ENCODE assay signal across 9 cellular contexts in genomic region chr22:29308791-29309262, GRCh38. TPM values are rescaled to one million over a fixed set of nuclear protein-coding genes. Genes with fewer than 3 reads are reported as not detected.
DNase-seq lines count a peak whose midpoint lies in the region; ATAC-seq and TF ChIP-seq lines count a peak whose summit lies in the region.
"Had no signal": no experiment of that assay in that cellular context is flagged by ENCODE, and none has a peak within 500 bp of the region (broad histone marks: within the 10 kb centered on the region; RNA-seq: fewer than 3 reads in every experiment).

No MANE protein-coding gene starts in this region.

- peak overlapping the region; percentile 51 to 72 (median 67) for H3K4me3 Mint-ChIP-seq in brain
- H3K4me3 Mint-ChIP-seq: stimulated activated naive CD8-positive, alpha-beta T cell treated with anti-CD3 and anti-CD28 coated beads, Interleukin-15, Interleukin-2, amounts not matched to agents 100 ng/mL and 50 ng/mL, for 24 hours had no signal

- TF ChIP-seq CTCF in BJ (IDR thresholded peaks at IDR 0.05; ENCODE audit: insufficient read depth, low read depth, low read length) = no peak
- TF ChIP-seq CTCF in brain (conservative IDR thresholded peaks at IDR 0.05) = no peak
- no peak for TF ChIP-seq CTCF in MM.1S (IDR thresholded peaks at IDR 0.05; ENCODE audit: low read length)

- H3K27ac ChIP-seq in mucosa of rectum (ENCODE audit: low read depth in 2 of 2, low read length in 2 of 2) = peak overlapping the region; percentile 32 to 34
- no peak overlapping the region for H3K27ac ChIP-seq in MM.1S (ENCODE audit: low read length)

- H3K9me3 Mint-ChIP-seq in brain = no peaks in the 10 kb centered on the region
- H3K9me3 Mint-ChIP-seq: stimulated activated naive CD8-positive, alpha-beta T cell treated with anti-CD3 and anti-CD28 coated beads, Interleukin-15, Interleukin-2, amounts not matched to agents 100 ng/mL and 50 ng/mL, for 24 hours had no signal

- no peaks in the 10 kb centered on the region for H3F3A ChIP-seq in MM.1S (ENCODE audit: insufficient read depth, low read length)

- H4K20me1 ChIP-seq in MM.1S (ENCODE audit: insufficient read depth, low read length) = no peaks in the 10 kb centered on the region

- in situ Hi-C loops in KBM-7 (cut with MboI; ENCODE audit: low pct_unique_long_range_greater_than_20kb, low sequenced_read_pairs) = no loop called here

- no peaks in the 10 kb centered on the region for H3K36me3 Mint-ChIP-seq in brain

- H3K27me3 ChIP-seq in BJ (ENCODE audit: control insufficient read depth, insufficient read depth, low read length) (peaks cover 3% of the 10 kb centered on the region), mucosa of rectum (ENCODE audit: control insufficient read depth in 2 of 2, insufficient read depth in 2 of 2, low read length in 2 of 2) (peaks cover 0 to 4% of the 10 kb centered on the region in 2 donors), MM.1S (replicated peaks; ENCODE audit: insufficient read depth, low read length) (peaks cover 25% of the 10 kb centered on the region)

- DNase-seq in BJ (ENCODE audit: low read depth) (no peak), KBM-7 (peak; percentile 48), NCI-H1436 treated with DMSO at 0.1 percent for 48 hours (lab: John Stamatoyannopoulos, UW) (no peak), MM.1S (no peak), NCI-H128 (lab: John Stamatoyannopoulos, UW; ENCODE audit: unreplicated experiment) (no peak)

- peak overlapping the region in 1 of 2 donors; percentile 46 for H3K9ac ChIP-seq in mucosa of rectum (ENCODE audit: low read depth in 1 of 2, low read length in 2 of 2)
- H3K9ac ChIP-seq in MM.1S (ENCODE audit: low read length) = no peak overlapping the region

- no peak overlapping the region for H3K4me2 ChIP-seq in MM.1S (ENCODE audit: low read depth, low read length)

- H3K4me1 ChIP-seq in mucosa of rectum (ENCODE audit: control insufficient read depth in 2 of 2, insufficient read depth in 2 of 2, low read length in 2 of 2) (peaks cover 53 to 54% of the 10 kb centered on the region in 2 donors), MM.1S (ENCODE audit: low read length) (no peaks in the 10 kb centered on the region)

- CTCF ChIA-PET in BJ (lab: Yijun Ruan, JAX) = interaction anchor here (6.7 kb wide), 1 partner anchor 49 kb away, joined by 69 read pairs; no protein-coding TSS in a partner anchor

- peaks cover 19% of the 10 kb centered on the region for H3K27me3 Mint-ChIP-seq in brain

- no peaks in the 10 kb centered on the region for H3K9me3 ChIP-seq in mucosa of rectum (ENCODE audit: control insufficient read depth in 2 of 2, low read length in 2 of 2)
- no peaks in the 10 kb centered on the region for H3K9me3 ChIP-seq in MM.1S (replicated peaks; ENCODE audit: insufficient read depth, low read length)

- H2AFZ ChIP-seq in MM.1S (ENCODE audit: low read length) = no peak overlapping the region

- H3K27ac Mint-ChIP-seq in brain = peak overlapping the region in 3 of 5 experiments; percentile 35 to 60 (median 42)
- H3K27ac Mint-ChIP-seq: stimulated activated naive CD8-positive, alpha-beta T cell treated with anti-CD3 and anti-CD28 coated beads, Interleukin-15, Interleukin-2, amounts not matched to agents 100 ng/mL and 50 ng/mL, for 24 hours had no signal

- H3K9me2 ChIP-seq in MM.1S (replicated peaks; ENCODE audit: insufficient read depth, low read length) = no peaks in the 10 kb centered on the region

- H3K36me3 ChIP-seq in BJ (ENCODE audit: control insufficient read depth, insufficient read depth, low read length) (peaks cover 4% of the 10 kb centered on the region), mucosa of rectum (ENCODE audit: control insufficient read depth in 2 of 2, insufficient read depth in 2 of 2, low read length in 2 of 2) (no peaks in the 10 kb centered on the region), MM.1S (replicated peaks; ENCODE audit: insufficient read depth, low read length) (no peaks in the 10 kb centered on the region)

- ATAC-seq in HG03097 (IDR thresholded peaks at IDR 0.05; ENCODE audit: low FRiP score, unreplicated experiment) = no peak

- peak overlapping the region; percentile 11; the same call in 1 of the 2 replicates for H3K4me3 ChIP-seq in BJ (ENCODE audit: low read depth, low read length)
- peak overlapping the region in 1 of 2 donors; percentile 19 for H3K4me3 ChIP-seq in mucosa of rectum (ENCODE audit: low read length in 2 of 2)
- no peak overlapping the region for H3K4me3 ChIP-seq in MM.1S (ENCODE audit: low read length)

- peaks cover 49% of the 10 kb centered on the region for H3K4me1 Mint-ChIP-seq in brain

- no peaks in the 10 kb centered on the region for H3K79me2 ChIP-seq in MM.1S (ENCODE audit: low read length)

- POLR2A ChIA-PET in BJ (lab: Charles Lee) = interaction anchor here (0.6 kb wide), 1 partner anchor 342 kb away, joined by 3 read pairs; no protein-coding TSS in a partner anchor

RNA-seq across cellular contexts. Expression of gene GAS2L1, which starts 2.4 kb away (rescaled TPM):
- polyA plus RNA-seq in BJ (2011; rRNA removed) = 12.4 and 17.0 TPM in 2 replicates
- polyA minus RNA-seq in BJ (2011; rRNA and poly(A)+ RNA removed) = 7.4 and 9.1 TPM in 2 replicates
- 20.4 TPM for polyA plus RNA-seq in brain (ENCODE audit: insufficient read depth, low read depth, low replicate concordance)

RNA-seq across cellular contexts. Expression of gene RASL10A, which starts 6.7 kb away (rescaled TPM):
- polyA plus RNA-seq in BJ (2011; rRNA removed) = 0.16 TPM in 1 of 2 replicates, not detected in the other
- polyA minus RNA-seq in BJ (2011; rRNA and poly(A)+ RNA removed) = not detected in 2 replicates
- polyA plus RNA-seq in brain (ENCODE audit: insufficient read depth, low read depth, low replicate concordance) = 6.5 TPM

RNA-seq across cellular contexts. Expression of gene EWSR1, which starts 40.8 kb away (rescaled TPM):
- polyA plus RNA-seq in BJ (2011; rRNA removed) (134 and 206 TPM in 2 replicates), brain (ENCODE audit: insufficient read depth, low read depth, low replicate concordance) (173 TPM)
- 127 and 216 TPM in 2 replicates for polyA minus RNA-seq in BJ (2011; rRNA and poly(A)+ RNA removed)

RNA-seq across cellular contexts. Expression of gene RHBDD3, which starts 41.0 kb away (rescaled TPM):
- polyA plus RNA-seq in BJ (2011; rRNA removed) (9.1 and 15.6 TPM in 2 replicates), brain (ENCODE audit: insufficient read depth, low read depth, low replicate concordance) (20.4 TPM)
- 3.4 and 6.6 TPM in 2 replicates for polyA minus RNA-seq in BJ (2011; rRNA and poly(A)+ RNA removed)
